1 cellular context compared by ENCODE assay signal in genomic region chr4:6892190-6892908, GRCh38.
TF ChIP-seq lines count a peak whose summit lies in the region.

No MANE protein-coding gene starts in this region.

TF ChIP-seq in K562, 482 proteins besides CTCF, POLR2A, EP300 and RAD21 (continued from another document and continues in another):
- TF ChIP-seq, protein P1, sequence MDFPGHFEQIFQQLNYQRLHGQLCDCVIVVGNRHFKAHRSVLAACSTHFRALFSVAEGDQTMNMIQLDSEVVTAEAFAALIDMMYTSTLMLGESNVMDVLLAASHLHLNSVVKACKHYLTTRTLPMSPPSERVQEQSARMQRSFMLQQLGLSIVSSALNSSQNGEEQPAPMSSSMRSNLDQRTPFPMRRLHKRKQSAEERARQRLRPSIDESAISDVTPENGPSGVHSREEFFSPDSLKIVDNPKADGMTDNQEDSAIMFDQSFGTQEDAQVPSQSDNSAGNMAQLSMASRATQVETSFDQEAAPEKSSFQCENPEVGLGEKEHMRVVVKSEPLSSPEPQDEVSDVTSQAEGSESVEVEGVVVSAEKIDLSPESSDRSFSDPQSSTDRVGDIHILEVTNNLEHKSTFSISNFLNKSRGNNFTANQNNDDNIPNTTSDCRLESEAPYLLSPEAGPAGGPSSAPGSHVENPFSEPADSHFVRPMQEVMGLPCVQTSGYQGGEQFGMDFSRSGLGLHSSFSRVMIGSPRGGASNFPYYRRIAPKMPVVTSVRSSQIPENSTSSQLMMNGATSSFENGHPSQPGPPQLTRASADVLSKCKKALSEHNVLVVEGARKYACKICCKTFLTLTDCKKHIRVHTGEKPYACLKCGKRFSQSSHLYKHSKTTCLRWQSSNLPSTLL (IDR thresholded peaks at IDR 0.05) = no peak
- 0 out of 2 replicates have a peak, but pooled peaks have one; percentile 8 for TF ChIP-seq ZNF12 (CRISPR knock-in tag; IDR thresholded peaks at IDR 0.05)
- peak; percentile 63 to 68 for TF ChIP-seq NRF1 (conservative IDR thresholded peaks at IDR 0.05 in 1 of 2, IDR thresholded peaks at IDR 0.05 in 1 of 2)
- TF ChIP-seq ETV1 (tag; conservative IDR thresholded peaks at IDR 0.05; ENCODE audit: low read depth) = 0 out of 2 replicates have a peak, but pooled peaks have one; percentile 17
- 0 out of 2 replicates have a peak, but pooled peaks have one; percentile 40 for TF ChIP-seq SMARCA5 (IDR thresholded peaks at IDR 0.05)
- TF ChIP-seq TFAP4 (CRISPR knock-in tag; IDR thresholded peaks at IDR 0.05; ENCODE audit: borderline replicate concordance) = peak; percentile 70; the same call in 1 of the 2 replicates
- peak; percentile 25 for TF ChIP-seq TBP (optimal IDR thresholded peaks at IDR 0.05; ENCODE audit: low read depth, low read length)
- TF ChIP-seq HMG20B (CRISPR knock-in tag; IDR thresholded peaks at IDR 0.05) = no peak
- no peak for TF ChIP-seq PRPF4 (IDR thresholded peaks at IDR 0.05; ENCODE audit: insufficient read depth, low read depth, low read length, poor library complexity, severe bottlenecking)
- peak; percentile 37 for TF ChIP-seq MAFG (tag; conservative IDR thresholded peaks at IDR 0.05)
- TF ChIP-seq HNRNPLL (IDR thresholded peaks at IDR 0.05; ENCODE audit: low read depth, low read length, poor library complexity, severe bottlenecking) = peak; percentile 52
- 0 out of 2 replicates have a peak, but pooled peaks have one; percentile 30 for TF ChIP-seq TARDBP (IDR thresholded peaks at IDR 0.05)
- TF ChIP-seq HIVEP1 (CRISPR knock-in tag; IDR thresholded peaks at IDR 0.05) = no peak
- TF ChIP-seq NR2C1 (IDR thresholded peaks at IDR 0.05) = no peak
- 0 out of 2 replicates have a peak, but pooled peaks have one; percentile 9 for TF ChIP-seq NR2C1 (tag; IDR thresholded peaks at IDR 0.05)
- TF ChIP-seq ATF3 (IDR thresholded peaks at IDR 0.05) = no peak
- no peak for TF ChIP-seq ATF3 (CRISPR knock-in tag; conservative IDR thresholded peaks at IDR 0.05)
- TF ChIP-seq RBM39 (optimal IDR thresholded peaks at IDR 0.05; ENCODE audit: low read depth, low read length) = no peak
- peak; percentile 38 for TF ChIP-seq TAF1 (IDR thresholded peaks at IDR 0.05; ENCODE audit: control insufficient read depth, extremely low read depth, insufficient read depth, low read length, severe bottlenecking)
- peak; percentile 72 for TF ChIP-seq RBBP5 (IDR thresholded peaks at IDR 0.05; ENCODE audit: borderline replicate concordance, insufficient read depth, low read length, poor library complexity, severe bottlenecking)
- no peak for TF ChIP-seq JUN (IDR thresholded peaks at IDR 0.05; ENCODE audit: borderline replicate concordance, low read depth, low read length)
- no peak for TF ChIP-seq JUN (CRISPR knock-in tag; IDR thresholded peaks at IDR 0.05; ENCODE audit: borderline replicate concordance)
- TF ChIP-seq, protein P2, sequence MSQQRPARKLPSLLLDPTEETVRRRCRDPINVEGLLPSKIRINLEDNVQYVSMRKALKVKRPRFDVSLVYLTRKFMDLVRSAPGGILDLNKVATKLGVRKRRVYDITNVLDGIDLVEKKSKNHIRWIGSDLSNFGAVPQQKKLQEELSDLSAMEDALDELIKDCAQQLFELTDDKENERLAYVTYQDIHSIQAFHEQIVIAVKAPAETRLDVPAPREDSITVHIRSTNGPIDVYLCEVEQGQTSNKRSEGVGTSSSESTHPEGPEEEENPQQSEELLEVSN (IDR thresholded peaks at IDR 0.05; ENCODE audit: borderline replicate concordance in 1 of 2, extremely low read depth in 1 of 2, insufficient read depth in 1 of 2, insufficient read length in 1 of 2, low read depth in 1 of 2, low read length in 1 of 2, poor library complexity in 1 of 2, severe bottlenecking in 1 of 2) = peak in 1 of 2 experiments; percentile 42
- TF ChIP-seq, protein P3, sequence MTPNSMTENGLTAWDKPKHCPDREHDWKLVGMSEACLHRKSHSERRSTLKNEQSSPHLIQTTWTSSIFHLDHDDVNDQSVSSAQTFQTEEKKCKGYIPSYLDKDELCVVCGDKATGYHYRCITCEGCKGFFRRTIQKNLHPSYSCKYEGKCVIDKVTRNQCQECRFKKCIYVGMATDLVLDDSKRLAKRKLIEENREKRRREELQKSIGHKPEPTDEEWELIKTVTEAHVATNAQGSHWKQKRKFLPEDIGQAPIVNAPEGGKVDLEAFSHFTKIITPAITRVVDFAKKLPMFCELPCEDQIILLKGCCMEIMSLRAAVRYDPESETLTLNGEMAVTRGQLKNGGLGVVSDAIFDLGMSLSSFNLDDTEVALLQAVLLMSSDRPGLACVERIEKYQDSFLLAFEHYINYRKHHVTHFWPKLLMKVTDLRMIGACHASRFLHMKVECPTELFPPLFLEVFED (CRISPR knock-in tag; conservative IDR thresholded peaks at IDR 0.05) = no peak
- peak; percentile 63 for TF ChIP-seq RBFOX2 (IDR thresholded peaks at IDR 0.05; ENCODE audit: low read depth, low read length)
- peak; percentile 55; the same call in 1 of the 2 replicates for TF ChIP-seq MYNN (IDR thresholded peaks at IDR 0.05)
- no peak for TF ChIP-seq MYNN (CRISPR knock-in tag; IDR thresholded peaks at IDR 0.05)
- TF ChIP-seq ZNF766 (CRISPR knock-in tag; conservative IDR thresholded peaks at IDR 0.05) = peak; percentile 95
- peak; percentile 57 for TF ChIP-seq ARID1B (IDR thresholded peaks at IDR 0.05)
- 0 out of 4 replicates have a peak, but pooled peaks have one; percentile 26 for TF ChIP-seq FOXK2 (conservative IDR thresholded peaks at IDR 0.05 in 1 of 2, IDR thresholded peaks at IDR 0.05 in 1 of 2; ENCODE audit: low read depth in 2 of 2)
- TF ChIP-seq KLF1 (tag; IDR thresholded peaks at IDR 0.05) = peak; percentile 50; the same call in 1 of the 2 replicates
- peak; percentile 34; the same call in 1 of the 2 replicates for TF ChIP-seq HCFC1 (IDR thresholded peaks at IDR 0.05; ENCODE audit: low read depth, low read length)
- TF ChIP-seq, protein P4, sequence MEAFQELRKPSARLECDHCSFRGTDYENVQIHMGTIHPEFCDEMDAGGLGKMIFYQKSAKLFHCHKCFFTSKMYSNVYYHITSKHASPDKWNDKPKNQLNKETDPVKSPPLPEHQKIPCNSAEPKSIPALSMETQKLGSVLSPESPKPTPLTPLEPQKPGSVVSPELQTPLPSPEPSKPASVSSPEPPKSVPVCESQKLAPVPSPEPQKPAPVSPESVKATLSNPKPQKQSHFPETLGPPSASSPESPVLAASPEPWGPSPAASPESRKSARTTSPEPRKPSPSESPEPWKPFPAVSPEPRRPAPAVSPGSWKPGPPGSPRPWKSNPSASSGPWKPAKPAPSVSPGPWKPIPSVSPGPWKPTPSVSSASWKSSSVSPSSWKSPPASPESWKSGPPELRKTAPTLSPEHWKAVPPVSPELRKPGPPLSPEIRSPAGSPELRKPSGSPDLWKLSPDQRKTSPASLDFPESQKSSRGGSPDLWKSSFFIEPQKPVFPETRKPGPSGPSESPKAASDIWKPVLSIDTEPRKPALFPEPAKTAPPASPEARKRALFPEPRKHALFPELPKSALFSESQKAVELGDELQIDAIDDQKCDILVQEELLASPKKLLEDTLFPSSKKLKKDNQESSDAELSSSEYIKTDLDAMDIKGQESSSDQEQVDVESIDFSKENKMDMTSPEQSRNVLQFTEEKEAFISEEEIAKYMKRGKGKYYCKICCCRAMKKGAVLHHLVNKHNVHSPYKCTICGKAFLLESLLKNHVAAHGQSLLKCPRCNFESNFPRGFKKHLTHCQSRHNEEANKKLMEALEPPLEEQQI (IDR thresholded peaks at IDR 0.05) = no peak
- TF ChIP-seq ZFX (CRISPR knock-in tag; IDR thresholded peaks at IDR 0.05) = peak; percentile 63; the same call in 1 of the 2 replicates
- peak; percentile 74 for TF ChIP-seq ZNF592 (IDR thresholded peaks at IDR 0.05)
- peak in 1 of 2 experiments; percentile 49; a peak in 1 of 4 replicates for TF ChIP-seq TBL1XR1 (IDR thresholded peaks at IDR 0.05; ENCODE audit: low read length in 2 of 2)
- TF ChIP-seq RCOR1 (IDR thresholded peaks at IDR 0.05; ENCODE audit: borderline replicate concordance in 1 of 2, low read depth in 2 of 2, low read length in 2 of 2) = peak in 1 of 2 experiments; percentile 72; a peak in 2 of 4 replicates
- TF ChIP-seq DPF2 (IDR thresholded peaks at IDR 0.05) = peak; percentile 78
- TF ChIP-seq ZNF589 (CRISPR knock-in tag; IDR thresholded peaks at IDR 0.05; ENCODE audit: low read depth) = peak; percentile 69; the same call in 1 of the 2 replicates
- TF ChIP-seq HDAC1 (IDR thresholded peaks at IDR 0.05) = peak in 1 of 2 experiments; percentile 59; a peak in 2 of 4 replicates
- TF ChIP-seq KDM5B (IDR thresholded peaks at IDR 0.05; ENCODE audit: insufficient replicate concordance, low read depth, low read length) = peak; percentile 46
- TF ChIP-seq BCOR (IDR thresholded peaks at IDR 0.05) = 0 out of 2 replicates have a peak, but pooled peaks have one; percentile 11
- TF ChIP-seq ZNF134 (CRISPR knock-in tag; conservative IDR thresholded peaks at IDR 0.05) = no peak
- TF ChIP-seq MCM7 (IDR thresholded peaks at IDR 0.05) = no peak
- peak; percentile 55; the same call in 1 of the 2 replicates for TF ChIP-seq MAFK (IDR thresholded peaks at IDR 0.05; ENCODE audit: low read length)
- TF ChIP-seq PHB (CRISPR knock-in tag; IDR thresholded peaks at IDR 0.05) = 0 out of 2 replicates have a peak, but pooled peaks have one; percentile 36
- TF ChIP-seq POU5F1 (IDR thresholded peaks at IDR 0.05; ENCODE audit: borderline replicate concordance, low read depth, low read length, partially characterized antibody) = no peak
- TF ChIP-seq MECOM (CRISPR knock-in tag; IDR thresholded peaks at IDR 0.05) = 0 out of 2 replicates have a peak, but pooled peaks have one; percentile 37
- peak; percentile 78 for TF ChIP-seq ZNF316 (IDR thresholded peaks at IDR 0.05)
- peak; percentile 23 for TF ChIP-seq CBFA2T3 (IDR thresholded peaks at IDR 0.05)
- TF ChIP-seq, protein P5, sequence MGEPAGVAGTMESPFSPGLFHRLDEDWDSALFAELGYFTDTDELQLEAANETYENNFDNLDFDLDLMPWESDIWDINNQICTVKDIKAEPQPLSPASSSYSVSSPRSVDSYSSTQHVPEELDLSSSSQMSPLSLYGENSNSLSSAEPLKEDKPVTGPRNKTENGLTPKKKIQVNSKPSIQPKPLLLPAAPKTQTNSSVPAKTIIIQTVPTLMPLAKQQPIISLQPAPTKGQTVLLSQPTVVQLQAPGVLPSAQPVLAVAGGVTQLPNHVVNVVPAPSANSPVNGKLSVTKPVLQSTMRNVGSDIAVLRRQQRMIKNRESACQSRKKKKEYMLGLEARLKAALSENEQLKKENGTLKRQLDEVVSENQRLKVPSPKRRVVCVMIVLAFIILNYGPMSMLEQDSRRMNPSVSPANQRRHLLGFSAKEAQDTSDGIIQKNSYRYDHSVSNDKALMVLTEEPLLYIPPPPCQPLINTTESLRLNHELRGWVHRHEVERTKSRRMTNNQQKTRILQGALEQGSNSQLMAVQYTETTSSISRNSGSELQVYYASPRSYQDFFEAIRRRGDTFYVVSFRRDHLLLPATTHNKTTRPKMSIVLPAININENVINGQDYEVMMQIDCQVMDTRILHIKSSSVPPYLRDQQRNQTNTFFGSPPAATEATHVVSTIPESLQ (CRISPR knock-in tag; IDR thresholded peaks at IDR 0.05) = 0 out of 2 replicates have a peak, but pooled peaks have one; percentile 22
- TF ChIP-seq L3MBTL2 (IDR thresholded peaks at IDR 0.05) = peak; percentile 51; the same call in 1 of the 2 replicates
